In the genomic region with DNA sequence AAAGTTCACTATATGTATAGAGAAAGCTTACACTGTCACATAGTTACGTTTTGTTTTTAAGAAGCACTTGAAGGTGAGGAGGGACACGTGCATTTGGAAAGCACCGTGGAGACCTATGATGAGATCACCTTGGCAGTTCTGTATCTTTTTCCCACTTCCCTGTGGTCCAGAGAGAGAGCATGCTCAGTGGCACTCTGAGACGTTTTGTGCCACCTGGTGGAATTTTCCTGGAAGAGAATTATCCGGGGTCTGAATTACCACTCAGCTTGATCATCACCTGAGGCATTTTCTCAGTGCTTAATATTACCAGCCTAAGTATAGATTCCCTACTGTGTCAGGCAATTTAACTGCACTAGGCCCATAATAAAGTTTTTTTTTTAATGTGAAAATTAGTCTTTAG, we compare ENCODE assay signal across 12 cellular contexts.
DNase-seq lines count a peak whose midpoint lies in the region; ATAC-seq and TF ChIP-seq lines count a peak whose summit lies in the region.
"Had no signal": no experiment of that assay in that cellular context is flagged by ENCODE, and none has a peak within 500 bp of the region (broad histone marks: within the 10 kb centered on the region; RNA-seq: fewer than 3 reads in every experiment).

No MANE protein-coding gene starts in this region.

- H3K4me1 Mint-ChIP-seq in naive thymus-derived CD8-positive, alpha-beta T cell, result no peaks in the 10 kb centered on the region
- H3K4me1 Mint-ChIP-seq: CD14-positive monocyte had no signal

- no peak for TF ChIP-seq EP300 in esophagus muscularis mucosa (IDR thresholded peaks at IDR 0.05)

- no peaks in the 10 kb centered on the region for H3K36me3 Mint-ChIP-seq in naive thymus-derived CD8-positive, alpha-beta T cell
- H3K36me3 Mint-ChIP-seq: CD14-positive monocyte had no signal

- H3K9me3 ChIP-seq in esophagus muscularis mucosa, result no peaks in the 10 kb centered on the region

- H3K4me1 ChIP-seq in esophagus muscularis mucosa, result peaks cover 0 to 6% (median 6%) of the 10 kb centered on the region in 4 donors

- POLR2A ChIA-PET in naive thymus-derived CD8-positive, alpha-beta T cell (lab: Charles Lee), result no interaction called here

- no peak overlapping the region for H3K27ac ChIP-seq in esophagus muscularis mucosa (replicated peaks in 1 of 4)
- H3K27ac ChIP-seq: sigmoid colon had no signal

- TF ChIP-seq CTCF in esophagus muscularis mucosa (IDR thresholded peaks at IDR 0.05), result peak; percentile 26 to 32 (median 31)

- H3K4me3 Mint-ChIP-seq in naive thymus-derived CD8-positive, alpha-beta T cell, result no peak overlapping the region
- H3K4me3 Mint-ChIP-seq: CD14-positive monocyte had no signal

- no peaks in the 10 kb centered on the region for H3K27me3 ChIP-seq in esophagus muscularis mucosa
- H3K27me3 ChIP-seq: sigmoid colon had no signal

- H3K27me3 Mint-ChIP-seq in naive thymus-derived CD8-positive, alpha-beta T cell, result peaks cover 0 to 8% (median 0%) of the 10 kb centered on the region in 5 donors

- DNase-seq in ACHN (peak; percentile 31), HK-2 (ENCODE audit: unreplicated experiment) (peak; percentile 5), NCI-H748 (lab: John Stamatoyannopoulos, UW; ENCODE audit: unreplicated experiment) (peak; percentile 86), esophagus muscularis mucosa (ENCODE audit: extremely low spot score) (no peak), T-helper 1 cell (no peak)
- no peak for DNase-seq in naive thymus-derived CD8-positive, alpha-beta T cell
- DNase-seq: aorta, sigmoid colon had no signal

- ATAC-seq in HG02642 (IDR thresholded peaks at IDR 0.05; ENCODE audit: poor library complexity, unreplicated experiment) (no peak), HG03457 (IDR thresholded peaks at IDR 0.05; ENCODE audit: unreplicated experiment) (no peak)
- no peak for ATAC-seq in naive thymus-derived CD8-positive, alpha-beta T cell
- ATAC-seq: Right ventricle myocardium inferior had no signal

- 26% methylated on average over 5 of the region's 5 CpGs for WGBS in esophagus muscularis mucosa

- in situ Hi-C loops in ACHN (cut with HindIII; ENCODE audit: low pct_ligation_motif_present, low pct_unique_long_range_greater_than_20kb, low sequenced_read_pairs), result no loop called here

- no peaks in the 10 kb centered on the region for H3K36me3 ChIP-seq in esophagus muscularis mucosa
- H3K36me3 ChIP-seq: sigmoid colon had no signal

- TF ChIP-seq POLR2A in esophagus muscularis mucosa (IDR thresholded peaks at IDR 0.05; ENCODE audit: low read depth), result no peak

- no peaks in the 10 kb centered on the region for H3K9me3 Mint-ChIP-seq in naive thymus-derived CD8-positive, alpha-beta T cell

- no peak overlapping the region for H3K4me3 ChIP-seq in esophagus muscularis mucosa
- H3K4me3 ChIP-seq: sigmoid colon had no signal

- intact Hi-C loops in esophagus muscularis mucosa (cut with DNase I), result no loop called here

- H3K27ac Mint-ChIP-seq in naive thymus-derived CD8-positive, alpha-beta T cell, result no peak overlapping the region
- H3K27ac Mint-ChIP-seq: CD14-positive monocyte had no signal

Comparison
In these comparisons a context has a peak if more than half of its experiments do, and no peak if none do; other contexts are left out.
1. DNase-seq: peak in ACHN (single experiment), HK-2 (single experiment) and NCI-H748 (single experiment); none in esophagus muscularis mucosa (single experiment), T-helper 1 cell (0 of 5) and naive thymus-derived CD8-positive, alpha-beta T cell (0 of 10).